Comparison of ENCODE assay signal across 31 cellular contexts in genomic region chr14:27660683-27661082, GRCh38.
DNase-seq lines count a peak whose midpoint lies in the region; ATAC-seq, FAIRE-seq and TF ChIP-seq lines count a peak whose summit lies in the region.
"Had no signal": no experiment of that assay in that cellular context is flagged by ENCODE, and none has a peak within 500 bp of the region (broad histone marks: within the 10 kb centered on the region; RNA-seq: fewer than 3 reads in every experiment).

No MANE protein-coding gene starts in this region.

- no peak overlapping the region for H2BK5ac ChIP-seq in IMR-90 (ENCODE audit: low read depth, low read length, poor library complexity, severe bottlenecking)

- no peaks in the 10 kb centered on the region for H3K9me2 ChIP-seq in hepatocyte (replicated peaks; ENCODE audit: insufficient read depth)

- no peak overlapping the region for H3K18ac ChIP-seq in IMR-90 (ENCODE audit: low read depth, low read length)

- no peak overlapping the region for H3K4me2 ChIP-seq in HepG2 (ENCODE audit: low read depth, low read length)
- H3K4me2 ChIP-seq in A549, result no peak overlapping the region
- H3K4me2 ChIP-seq in IMR-90 (ENCODE audit: low read depth, low read length), result no peak overlapping the region
- H3K4me2 ChIP-seq in hepatocyte, result no peak overlapping the region
- H3K4me2 ChIP-seq: BLaER1; BLaER1 treated with 17β-estradiol and CSF1 and Interleukin-3, amounts not matched to agents 10 nM and 100 nM had no signal

- no peak for TF ChIP-seq POLR2A in HepG2 (IDR thresholded peaks at IDR 0.05; ENCODE audit: insufficient read depth in 1 of 2, low read depth in 2 of 2, low read length in 2 of 2)
- no peak for TF ChIP-seq POLR2A in right lobe of liver (IDR thresholded peaks at IDR 0.05)
- no peak for TF ChIP-seq POLR2A in A549 (IDR thresholded peaks at IDR 0.05; ENCODE audit: low read length)
- TF ChIP-seq POLR2A in IMR-90 (IDR thresholded peaks at IDR 0.05; ENCODE audit: low read depth, low read length), result no peak

- H2AFZ ChIP-seq in HepG2 (ENCODE audit: low read length) (no peak overlapping the region), IMR-90 (replicated peaks; ENCODE audit: low read length, poor library complexity) (no peak overlapping the region), hepatocyte (no peak overlapping the region)

- no peak overlapping the region for H3K27ac ChIP-seq in HepG2 (ENCODE audit: extremely low read length, insufficient read depth, low read length)
- H3K27ac ChIP-seq in right lobe of liver, result no peak overlapping the region
- no peak overlapping the region for H3K27ac ChIP-seq in A549
- H3K27ac ChIP-seq in IMR-90 (ENCODE audit: insufficient read depth, low read length), result no peak overlapping the region
- no peak overlapping the region for H3K27ac ChIP-seq in hepatocyte
- H3K27ac ChIP-seq: 22Rv1; BLaER1; BLaER1 treated with 17β-estradiol and CSF1 and Interleukin-3, amounts not matched to agents 10 nM and 100 nM; C4-2B had no signal

- TF ChIP-seq CTCF in HepG2 (CRISPR knock-in tag; IDR thresholded peaks at IDR 0.05), result no peak
- TF ChIP-seq CTCF in right lobe of liver (IDR thresholded peaks at IDR 0.05), result no peak
- TF ChIP-seq CTCF in A549 (IDR thresholded peaks at IDR 0.05), result no peak
- no peak for TF ChIP-seq CTCF in IMR-90 (conservative IDR thresholded peaks at IDR 0.05; ENCODE audit: low read depth, low read length)
- no peak for TF ChIP-seq CTCF in hepatocyte (IDR thresholded peaks at IDR 0.05; ENCODE audit: poor library complexity)

- H3K79me1 ChIP-seq in IMR-90 (ENCODE audit: low read depth in 1 of 2, low read length in 2 of 2), result no peaks in the 10 kb centered on the region

- no peaks in the 10 kb centered on the region for H3K9me1 ChIP-seq in IMR-90 (ENCODE audit: insufficient read depth, low read length)

- H2BK15ac ChIP-seq in IMR-90 (ENCODE audit: low read depth, low read length), result no peak overlapping the region

- H4K20me1 ChIP-seq in HepG2 (ENCODE audit: insufficient read depth, low read length) (no peaks in the 10 kb centered on the region), IMR-90 (ENCODE audit: insufficient read depth, low read length) (no peaks in the 10 kb centered on the region), hepatocyte (ENCODE audit: insufficient read depth, poor library complexity, severe bottlenecking) (no peaks in the 10 kb centered on the region)
- H4K20me1 ChIP-seq: BLaER1; BLaER1 treated with 17β-estradiol and CSF1 and Interleukin-3, amounts not matched to agents 10 nM and 100 nM had no signal

- in situ Hi-C loops in HepG2 (cut with HindIII; ENCODE audit: extremely low pct_ligation_motif_present, low pct_unique_long_range_greater_than_20kb), result no loop called here
- in situ Hi-C loops in IMR-90 (cut with MboI; ENCODE audit: low sequenced_read_pairs), result no loop called here

- DNase-seq in HepG2 (ENCODE audit: low spot score), result no peak
- DNase-seq in right lobe of liver, result no peak
- no peak for DNase-seq in A549 (ENCODE audit: low read depth in 1 of 2, low spot score in 1 of 2)
- no peak for DNase-seq in IMR-90
- DNase-seq in iPS-NIHi11 (ENCODE audit: low spot score), result no peak
- DNase-seq in hepatocyte (ENCODE audit: low spot score), result no peak
- DNase-seq: 8988T; ACHN; AML-193; BE2C; C1 segment of cervical spinal cord; Caco-2; Calu3; CD4-positive, alpha-beta memory T cell; CD4-positive, alpha-beta T cell; CD4-positive, CD25-positive, alpha-beta regulatory T cell; CD8-positive, alpha-beta memory T cell; CD8-positive, alpha-beta T cell; COR-L47; DMS 273 treated with DMSO at 0.1 percent for 48 hours; DMS153; DMS53; DMS79; DMS79 treated with DMSO at 0.1 percent for 48 hours; DND-41; EL had no signal

- no peak overlapping the region for H3K56ac ChIP-seq in IMR-90 (ENCODE audit: extremely low read depth, insufficient read depth, low read length)

- POLR2A ChIA-PET in HepG2 (lab: Yijun Ruan, JAX), result no interaction called here
- POLR2A ChIA-PET in A549 (lab: Yijun Ruan, JAX), result no interaction called here
- POLR2A ChIA-PET in IMR-90 (lab: Charles Lee; ENCODE audit: unreplicated experiment), result no interaction called here

- H3K79me2 ChIP-seq in HepG2 (ENCODE audit: insufficient read depth, low read length), result no peaks in the 10 kb centered on the region
- no peaks in the 10 kb centered on the region for H3K79me2 ChIP-seq in hepatocyte

- H3K4ac ChIP-seq in IMR-90 (ENCODE audit: low read depth, low read length), result no peak overlapping the region

- 3% methylated on average over 1 of the region's 1 CpG for WGBS in HepG2 (ENCODE audit: low lambda C conversion rate)
- 33% methylated on average over 1 of the region's 1 CpG for WGBS in right lobe of liver (ENCODE audit: insufficient coverage, low coverage, low lambda C conversion rate, missing lambda C conversion rate)
- 0% methylated on average over 1 of the region's 1 CpG for WGBS in A549 (ENCODE audit: missing lambda C conversion rate)
- no CpG with 5 or more reads among the region's 1 CpG for WGBS in IMR-90 (ENCODE audit: extremely low coverage in 2 of 2, insufficient read length in 1 of 2), 2 experiments
- WGBS in hepatocyte (ENCODE audit: low lambda C conversion rate, missing lambda C conversion rate), result 72% methylated on average over 1 of the region's 1 CpG

- ATAC-seq in HepG2, result no peak
- ATAC-seq in right lobe of liver, result no peak
- no peak for ATAC-seq in A549
- no peak for ATAC-seq in IMR-90 (ENCODE audit: low read depth)
- ATAC-seq: CD8-positive, alpha-beta T cell had no signal

- BruUV-seq in HepG2 (replicated peaks; lab: Mats Ljungman, UMichigan) (no TSS peak), IMR-90 (replicated peaks; lab: Mats Ljungman, UMichigan) (no TSS peak)

- no peaks in the 10 kb centered on the region for H3K36me3 ChIP-seq in HepG2 (replicated peaks in 1 of 2; ENCODE audit: control insufficient read depth in 1 of 2, insufficient read depth in 2 of 2, low read length in 2 of 2)
- no peaks in the 10 kb centered on the region for H3K36me3 ChIP-seq in right lobe of liver
- H3K36me3 ChIP-seq in IMR-90 (ENCODE audit: control insufficient read depth, insufficient read depth, low read length), result no peaks in the 10 kb centered on the region
- no peaks in the 10 kb centered on the region for H3K36me3 ChIP-seq in hepatocyte (replicated peaks; ENCODE audit: insufficient read depth, low read depth)
- H3K36me3 ChIP-seq: BE2C; BLaER1; BLaER1 treated with 17β-estradiol and CSF1 and Interleukin-3, amounts not matched to agents 10 nM and 100 nM had no signal

- H4K5ac ChIP-seq in IMR-90 (ENCODE audit: low read depth, low read length), result no peak overlapping the region

- no peak overlapping the region for H3K4me3 ChIP-seq in HepG2 (replicated peaks in 1 of 3; ENCODE audit: insufficient read depth in 1 of 3, low read depth in 2 of 3, low read length in 3 of 3)
- H3K4me3 ChIP-seq in right lobe of liver, result no peak overlapping the region
- no peak overlapping the region for H3K4me3 ChIP-seq in A549
- H3K4me3 ChIP-seq in IMR-90 (ENCODE audit: insufficient read depth, low read depth, low read length), result no peak overlapping the region
- H3K4me3 ChIP-seq in hepatocyte, result no peak overlapping the region
- H3K4me3 ChIP-seq: BLaER1; BLaER1 treated with 17β-estradiol and CSF1 and Interleukin-3, amounts not matched to agents 10 nM and 100 nM had no signal

- TF ChIP-seq EP300 in HepG2 (IDR thresholded peaks at IDR 0.05; ENCODE audit: low read depth in 2 of 2, low read length in 2 of 2), result no peak
- TF ChIP-seq EP300 in HepG2 (CRISPR knock-in tag; IDR thresholded peaks at IDR 0.05; ENCODE audit: borderline replicate concordance), result no peak
- TF ChIP-seq EP300 in A549 (IDR thresholded peaks at IDR 0.05), result no peak

- H2AK9ac ChIP-seq in IMR-90 (replicated peaks; ENCODE audit: low read depth, low read length, poor library complexity), result no peak overlapping the region

- no peaks in the 10 kb centered on the region for H3K4me1 ChIP-seq in HepG2 (ENCODE audit: insufficient read depth, low read length)
- no peaks in the 10 kb centered on the region for H3K4me1 ChIP-seq in right lobe of liver
- no peaks in the 10 kb centered on the region for H3K4me1 ChIP-seq in A549
- no peaks in the 10 kb centered on the region for H3K4me1 ChIP-seq in IMR-90 (ENCODE audit: control insufficient read depth, insufficient read depth, low read length)
- H3K4me1 ChIP-seq in hepatocyte (ENCODE audit: insufficient read depth), result no peaks in the 10 kb centered on the region
- H3K4me1 ChIP-seq: BE2C; BLaER1; BLaER1 treated with 17β-estradiol and CSF1 and Interleukin-3, amounts not matched to agents 10 nM and 100 nM; Caco-2 had no signal

- FAIRE-seq in HepG2 (lab: Jason Lieb, UNC) (no peak), A549 (lab: Jason Lieb, UNC) (no peak)
- FAIRE-seq: D721Med had no signal

- TF ChIP-seq RAD21 in HepG2 (CRISPR knock-in tag; IDR thresholded peaks at IDR 0.05) (no peak), A549 (conservative IDR thresholded peaks at IDR 0.05 in 1 of 2, IDR thresholded peaks at IDR 0.05 in 1 of 2) (no peak), IMR-90 (IDR thresholded peaks at IDR 0.05; ENCODE audit: low read length) (no peak)

- H3K9me3 ChIP-seq in HepG2 (ENCODE audit: low read length) (peaks cover 94% of the 10 kb centered on the region), right lobe of liver (peaks cover 0 to 7% (median 0%) of the 10 kb centered on the region in 4 donors), A549 (0 out of 3 replicates have a peak, but pooled peaks cover 3% of the 10 kb centered on the region), IMR-90 (ENCODE audit: control insufficient read depth, insufficient read depth, low read length) (no peaks in the 10 kb centered on the region), hepatocyte (ENCODE audit: low read depth) (no peaks in the 10 kb centered on the region)
- H3K9me3 ChIP-seq: BE2C had no signal

- no peaks in the 10 kb centered on the region for H3K27me3 ChIP-seq in HepG2 (ENCODE audit: control insufficient read depth in 1 of 2, insufficient read depth in 2 of 2, low read length in 2 of 2)
- no peaks in the 10 kb centered on the region for H3K27me3 ChIP-seq in right lobe of liver
- H3K27me3 ChIP-seq in IMR-90 (ENCODE audit: control insufficient read depth, insufficient read depth, low read length), result no peaks in the 10 kb centered on the region
- H3K27me3 ChIP-seq in hepatocyte, result no peaks in the 10 kb centered on the region
- H3K27me3 ChIP-seq: BE2C; BLaER1; BLaER1 treated with 17β-estradiol and CSF1 and Interleukin-3, amounts not matched to agents 10 nM and 100 nM had no signal

- dilution Hi-C loops in IMR-90 (cut with HindIII; ENCODE audit: low sequenced_read_pairs, unreplicated experiment), result no loop called here

- no peak overlapping the region for H3K14ac ChIP-seq in IMR-90 (replicated peaks; ENCODE audit: low read depth, low read length)

- CTCF ChIA-PET in HepG2 (lab: Yijun Ruan, JAX; ENCODE audit: low intra/inter-chr PET ratio, low total read pairs), result no interaction called here
- CTCF ChIA-PET in A549 (lab: Yijun Ruan, JAX), result interaction anchor here (0.7 kb wide), 1 partner anchor 1774 kb away, joined by 3 read pairs; no protein-coding TSS in a partner anchor
- CTCF ChIA-PET in IMR-90 (lab: Yijun Ruan, JAX), result no interaction called here

- no peak overlapping the region for H2BK120ac ChIP-seq in IMR-90 (ENCODE audit: low read depth, low read length)

- H3K23ac ChIP-seq in IMR-90 (ENCODE audit: low read depth, low read length), result no peak overlapping the region

- intact Hi-C loops in HepG2 (cut with micrococcal nuclease; ENCODE audit: unreplicated experiment), result no loop called here
- intact Hi-C loops in right lobe of liver (cut with DNase I), result no loop called here
- intact Hi-C loops in IMR-90 (cut with micrococcal nuclease), result no loop called here

- no peak overlapping the region for H2AK5ac ChIP-seq in IMR-90 (ENCODE audit: low read depth, low read length)

- no peak overlapping the region for H4K8ac ChIP-seq in IMR-90 (ENCODE audit: low read depth in 2 of 2, low read length in 2 of 2)

- H2BK20ac ChIP-seq in IMR-90 (ENCODE audit: low read depth, low read length), result no peak overlapping the region

- H3K9ac ChIP-seq in HepG2 (ENCODE audit: insufficient read depth, low read depth, low read length), result no peak overlapping the region
- no peak overlapping the region for H3K9ac ChIP-seq in IMR-90 (ENCODE audit: low read depth, low read length)
- H3K9ac ChIP-seq: BLaER1; BLaER1 treated with 17β-estradiol and CSF1 and Interleukin-3, amounts not matched to agents 10 nM and 100 nM had no signal

- H4K91ac ChIP-seq in IMR-90 (ENCODE audit: insufficient read depth, low read depth, low read length), result no peak overlapping the region

Comparison
In these comparisons a context has a peak if more than half of its experiments do, and no peak if none do; other contexts are left out.
1. Of the 38 proteins assayed by ChIP-seq in both HepG2 and A549: peak only in HepG2: none; only in A549: none; in both: MAFK; in neither: 37.